8 cellular contexts compared by ENCODE assay signal in the genomic region with DNA sequence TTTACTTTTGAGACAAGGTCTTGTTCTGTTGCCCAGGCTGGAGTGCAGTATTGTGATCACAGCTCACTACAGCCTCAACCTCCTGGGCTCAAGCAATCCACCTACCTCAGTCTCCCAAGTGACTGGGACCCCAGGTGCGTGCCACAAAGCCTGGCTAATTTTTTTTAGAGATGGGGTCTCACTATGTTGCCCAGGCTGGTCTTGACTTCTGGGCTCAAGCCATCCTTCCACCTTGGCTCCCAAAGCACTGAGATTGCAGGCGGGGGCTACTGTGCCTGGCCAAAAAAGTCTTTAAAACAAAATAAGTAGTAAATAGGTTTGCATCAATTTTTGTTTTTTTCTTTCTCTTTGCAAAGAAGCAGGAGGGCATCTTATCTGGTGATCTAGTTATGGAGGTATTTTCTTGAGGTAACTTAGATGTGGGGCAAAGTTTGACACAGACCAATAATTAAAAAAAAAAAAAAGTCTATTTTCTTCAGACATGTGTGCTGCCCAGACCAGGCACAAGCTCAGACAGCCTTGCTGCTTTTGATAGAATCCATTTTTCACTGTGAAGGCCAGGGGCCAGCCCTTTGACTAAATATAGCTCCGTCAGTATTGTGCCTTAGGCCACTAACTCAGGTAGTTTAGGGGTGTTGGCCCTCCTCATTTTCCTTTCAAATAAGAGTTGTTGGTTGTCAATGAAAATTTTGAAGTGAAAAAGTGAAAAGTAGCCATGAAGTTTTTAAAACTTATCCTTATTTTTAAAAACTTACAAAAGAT. TPM values are rescaled to one million over a fixed set of nuclear protein-coding genes. Genes with fewer than 3 reads are reported as not detected.
DNase-seq lines count a peak whose midpoint lies in the region; ATAC-seq and TF ChIP-seq lines count a peak whose summit lies in the region.

No MANE protein-coding gene starts in this region.

- H3K4me1 Mint-ChIP-seq in naive thymus-derived CD8-positive, alpha-beta T cell: peaks cover 43 to 82% (median 69%) of the 10 kb centered on the region in 4 donors

- H3K4me3 Mint-ChIP-seq in naive thymus-derived CD8-positive, alpha-beta T cell: peak overlapping the region; percentile 66 to 98 (median 86)

- peak overlapping the region in 9 of 10 donors; percentile 65 to 98 (median 80) for H3K27ac Mint-ChIP-seq in naive thymus-derived CD8-positive, alpha-beta T cell

- H3K27me3 Mint-ChIP-seq in naive thymus-derived CD8-positive, alpha-beta T cell: no peaks in the 10 kb centered on the region

- H3K36me3 Mint-ChIP-seq in naive thymus-derived CD8-positive, alpha-beta T cell: peaks cover 0 to 22% (median 7%) of the 10 kb centered on the region in 3 donors

- POLR2A ChIA-PET in naive thymus-derived CD8-positive, alpha-beta T cell (lab: Charles Lee): interaction anchor here (0.9 to 6.8 kb wide), 3 partner anchors 10 to 36 kb away, joined by 3 to 63 read pairs (median 5); a partner anchor contains a TSS

- no peak for DNase-seq in MG63
- no peak for DNase-seq in choroid plexus epithelial cell (ENCODE audit: low read depth)
- DNase-seq in naive thymus-derived CD8-positive, alpha-beta T cell: no peak
- no peak for DNase-seq in NCI-H2029 treated with DMSO at 0.1 percent for 48 hours (lab: John Stamatoyannopoulos, UW)
- no peak for DNase-seq in HuH-7 (ENCODE audit: low spot score)

- no peak for TF ChIP-seq CTCF in 22Rv1 (IDR thresholded peaks at IDR 0.05)
- no peak for TF ChIP-seq CTCF in choroid plexus epithelial cell (conservative IDR thresholded peaks at IDR 0.05; ENCODE audit: low read depth, low read length)

- peak overlapping the region; percentile 87 for H3K27ac ChIP-seq in 22Rv1

- peaks cover 5% of the 10 kb centered on the region; the same call in 1 of the 2 replicates for H3K36me3 ChIP-seq in MG63

- H3K4me3 ChIP-seq in MG63: peak overlapping the region; percentile 78
- H3K4me3 ChIP-seq in choroid plexus epithelial cell (ENCODE audit: low read depth, low read length): peak overlapping the region; percentile 31

- H3K9me3 ChIP-seq in MG63: no peaks in the 10 kb centered on the region

- H3K27me3 ChIP-seq in MG63: no peaks in the 10 kb centered on the region

- no peaks in the 10 kb centered on the region for H3K9me3 Mint-ChIP-seq in naive thymus-derived CD8-positive, alpha-beta T cell

- no peak for ATAC-seq in naive thymus-derived CD8-positive, alpha-beta T cell
- ATAC-seq in HG03097 (IDR thresholded peaks at IDR 0.05; ENCODE audit: low FRiP score, unreplicated experiment): no peak
- no peak for ATAC-seq in esophagus mucosa

RNA-seq across cellular contexts. Expression of a gene that starts 2.5 kb away (rescaled TPM):
- total RNA-seq in MG63 (2014; rRNA removed; shearing (Covaris generic); ENCODE audit: low replicate concordance): 48.3 and 67.5 TPM in 2 replicates
- total RNA-seq in naive thymus-derived CD8-positive, alpha-beta T cell: 100 to 1,000 TPM; 109 to 111 TPM
- 100 to 1,000 TPM; 315 to 450 (median 375) TPM for polyA plus RNA-seq in naive thymus-derived CD8-positive, alpha-beta T cell
- 36.4 TPM for total RNA-seq in esophagus mucosa

RNA-seq across cellular contexts. Expression of a gene that starts 7.0 kb away (rescaled TPM):
- total RNA-seq in MG63 (2014; rRNA removed; shearing (Covaris generic); ENCODE audit: low replicate concordance): 47.2 and 47.4 TPM in 2 replicates
- 10 to 100 TPM; 71.8 to 80.1 TPM for total RNA-seq in naive thymus-derived CD8-positive, alpha-beta T cell
- 10 to 100 TPM; 35.1 to 49.1 (median 45.5) TPM for polyA plus RNA-seq in naive thymus-derived CD8-positive, alpha-beta T cell
- 47.8 TPM for total RNA-seq in esophagus mucosa

RNA-seq across cellular contexts. Expression of a gene that starts 35.1 kb away (rescaled TPM):
- 2.7 and 4.2 TPM in 2 replicates for total RNA-seq in MG63 (2014; rRNA removed; shearing (Covaris generic); ENCODE audit: low replicate concordance)
- 10 to 100 TPM; 38.5 to 43.7 TPM for total RNA-seq in naive thymus-derived CD8-positive, alpha-beta T cell
- polyA plus RNA-seq in naive thymus-derived CD8-positive, alpha-beta T cell: 10 to 100 TPM; 28.0 to 34.7 (median 34.6) TPM
- total RNA-seq in esophagus mucosa: 16.0 TPM

RNA-seq across cellular contexts. Expression of a gene that starts 35.2 kb away (rescaled TPM):
- not detected in 2 replicates for total RNA-seq in MG63 (2014; rRNA removed; shearing (Covaris generic); ENCODE audit: low replicate concordance)
- total RNA-seq in naive thymus-derived CD8-positive, alpha-beta T cell: not detected
- polyA plus RNA-seq in naive thymus-derived CD8-positive, alpha-beta T cell: under 1 TPM in 1 of 3 donors, not detected in 2; 0.06 TPM
- not detected for total RNA-seq in esophagus mucosa
